Comparison of ENCODE assay signal across 10 cellular contexts in the genomic region with DNA sequence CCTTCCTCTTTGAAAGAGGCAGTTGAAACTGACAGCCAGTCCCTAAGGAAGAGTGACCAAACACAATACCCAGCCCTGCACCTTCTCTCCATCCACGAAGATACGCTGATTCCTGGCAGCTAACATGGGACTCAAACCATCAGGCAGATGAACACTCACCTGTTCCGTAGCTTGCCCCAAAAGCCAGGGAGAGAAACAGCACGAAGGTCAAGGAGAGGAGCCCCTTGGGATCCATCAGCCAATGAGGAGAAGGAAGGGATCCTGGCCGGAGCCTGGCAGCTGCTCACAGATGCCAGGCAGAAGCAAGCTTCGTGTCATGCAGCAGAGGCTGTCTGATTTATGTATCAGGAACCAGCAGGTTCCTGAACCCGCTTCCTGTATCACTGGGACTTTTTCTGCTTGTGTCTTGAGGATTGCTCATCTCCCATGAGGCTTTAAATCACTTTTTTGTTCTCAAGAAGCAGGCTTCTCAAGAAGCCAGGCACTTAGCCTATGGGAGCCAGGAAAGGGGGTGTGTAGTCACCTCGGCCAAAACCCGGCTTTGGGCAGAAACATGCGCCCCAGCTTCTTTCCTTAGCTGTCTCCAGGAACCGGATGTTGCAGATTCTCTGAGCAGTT. TPM values are rescaled to one million over a fixed set of nuclear protein-coding genes. Genes with fewer than 3 reads are reported as not detected.
A peak's percentile ranks its signal among the peaks of the same experiment; 100 is the strongest.
DNase-seq lines count a peak whose midpoint lies in the region; ATAC-seq lines count a peak whose summit lies in the region.
"Had no signal": no experiment of that assay in that cellular context is flagged by ENCODE, and none has a peak within 500 bp of the region (broad histone marks: within the 10 kb centered on the region; RNA-seq: fewer than 3 reads in every experiment).

A gene with protein sequence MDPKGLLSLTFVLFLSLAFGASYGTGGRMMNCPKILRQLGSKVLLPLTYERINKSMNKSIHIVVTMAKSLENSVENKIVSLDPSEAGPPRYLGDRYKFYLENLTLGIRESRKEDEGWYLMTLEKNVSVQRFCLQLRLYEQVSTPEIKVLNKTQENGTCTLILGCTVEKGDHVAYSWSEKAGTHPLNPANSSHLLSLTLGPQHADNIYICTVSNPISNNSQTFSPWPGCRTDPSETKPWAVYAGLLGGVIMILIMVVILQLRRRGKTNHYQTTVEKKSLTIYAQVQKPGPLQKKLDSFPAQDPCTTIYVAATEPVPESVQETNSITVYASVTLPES (minus strand): TSS at position 334 of the 618 bp plus-strand sequence. CDS start 99 bp downstream, at position 235.

- H3K4me1 ChIP-seq in naive thymus-derived CD4-positive, alpha-beta T cell (ENCODE audit: control insufficient read depth in 2 of 2, insufficient read depth in 2 of 2, low read length in 2 of 2): peaks cover 26 to 52% of the 10 kb centered on the region in 2 donors

- CTCF ChIA-PET in activated CD4-positive, alpha-beta T cell treated with anti-CD3 and anti-CD28 coated beads, Interleukin-2, amount 10 ng/mL, durations not matched to agents 7 days and 5 days (lab: Charles Lee): interaction anchor here (0.6 to 3.2 kb wide), 12 partner anchors 10 to 341 kb away, joined by 3 to 16 read pairs (median 4); no protein-coding TSS in a partner anchor
- CTCF ChIA-PET in naive thymus-derived CD4-positive, alpha-beta T cell (lab: Charles Lee): interaction anchor here (0.6 to 3.5 kb wide), 11 partner anchors 14 to 172 kb away, joined by 3 to 43 read pairs (median 4); no protein-coding TSS in a partner anchor

- peak within 1 kb of the TSS; percentile 93 for H3K4me3 Mint-ChIP-seq in activated CD4-positive, alpha-beta T cell treated with anti-CD3 and anti-CD28 coated beads, Interleukin-2, amount 10 ng/mL, durations not matched to agents 7 days and 5 days
- peak within 1 kb of the TSS; percentile 91 to 100 (median 95) for H3K4me3 Mint-ChIP-seq in naive thymus-derived CD4-positive, alpha-beta T cell

- DNase-seq in NCI-H2107 treated with DMSO at 0.1 percent for 48 hours (lab: John Stamatoyannopoulos, UW; ENCODE audit: unreplicated experiment) (peak; percentile 28), NCI-H2107 (lab: John Stamatoyannopoulos, UW) (no peak), NCI-H82 treated with DMSO at 0.1 percent for 48 hours (lab: John Stamatoyannopoulos, UW; ENCODE audit: unreplicated experiment) (no peak), iPS-NIHi11 (ENCODE audit: low spot score) (no peak)
- peak; percentile 48 for DNase-seq in activated CD4-positive, alpha-beta T cell treated with anti-CD3 and anti-CD28 coated beads, Interleukin-2, amount 10 ng/mL, durations not matched to agents 7 days and 5 days
- DNase-seq in naive thymus-derived CD4-positive, alpha-beta T cell: peak in 8 of 9 donors; percentile 45 to 65 (median 52)

- H3K9me3 ChIP-seq in naive thymus-derived CD4-positive, alpha-beta T cell (ENCODE audit: control insufficient read depth in 2 of 3, low read length in 3 of 3): no peaks in the 10 kb centered on the region

- peaks cover 66% of the 10 kb centered on the region for H3K4me1 Mint-ChIP-seq in activated CD4-positive, alpha-beta T cell treated with anti-CD3 and anti-CD28 coated beads, Interleukin-2, amount 10 ng/mL, durations not matched to agents 7 days and 5 days
- peaks cover 46 to 92% (median 74%) of the 10 kb centered on the region in 7 donors for H3K4me1 Mint-ChIP-seq in naive thymus-derived CD4-positive, alpha-beta T cell

- peaks cover 52% of the 10 kb centered on the region for H3K36me3 Mint-ChIP-seq in activated CD4-positive, alpha-beta T cell treated with anti-CD3 and anti-CD28 coated beads, Interleukin-2, amount 10 ng/mL, durations not matched to agents 7 days and 5 days (ENCODE audit: low read depth)
- peaks cover 0 to 57% (median 5%) of the 10 kb centered on the region in 5 donors for H3K36me3 Mint-ChIP-seq in naive thymus-derived CD4-positive, alpha-beta T cell

- intact Hi-C loops in naive thymus-derived CD4-positive, alpha-beta T cell (cut with micrococcal nuclease): loop anchor here (1.0 to 2.0 kb wide), 7 partner anchors 8 to 60 kb away; no protein-coding TSS in a partner anchor

- peak within 1 kb of the TSS; percentile 86 for H3K4me3 ChIP-seq in naive thymus-derived CD4-positive, alpha-beta T cell (ENCODE audit: low read length)
- H3K4me3 ChIP-seq: lung had no signal

- no peaks in the 10 kb centered on the region for H3K36me3 ChIP-seq in naive thymus-derived CD4-positive, alpha-beta T cell (ENCODE audit: control insufficient read depth in 2 of 3, insufficient read depth in 3 of 3, low read length in 3 of 3)

- POLR2A ChIA-PET in activated CD4-positive, alpha-beta T cell treated with anti-CD3 and anti-CD28 coated beads, Interleukin-2, amount 10 ng/mL, durations not matched to agents 7 days and 5 days (lab: Charles Lee): interaction anchor here (0.7 to 1.2 kb wide), 3 partner anchors 17 to 80 kb away, joined by 3 to 7 read pairs (median 6); no protein-coding TSS in a partner anchor
- POLR2A ChIA-PET in naive thymus-derived CD4-positive, alpha-beta T cell (lab: Charles Lee): interaction anchor here (0.6 to 8.1 kb wide), 12 partner anchors 9 to 216 kb away, joined by 3 to 94 read pairs (median 8); a partner anchor contains a TSS

- H3K27ac ChIP-seq in naive thymus-derived CD4-positive, alpha-beta T cell (ENCODE audit: low read depth, low read length): peak within 1 kb of the TSS; percentile 89
- H3K27ac ChIP-seq: 22Rv1 had no signal

- no peaks in the 10 kb centered on the region for H3K27me3 Mint-ChIP-seq in activated CD4-positive, alpha-beta T cell treated with anti-CD3 and anti-CD28 coated beads, Interleukin-2, amount 10 ng/mL, durations not matched to agents 7 days and 5 days
- no peaks in the 10 kb centered on the region for H3K27me3 Mint-ChIP-seq in naive thymus-derived CD4-positive, alpha-beta T cell

- peak; percentile 46 for ATAC-seq in HG03060 (IDR thresholded peaks at IDR 0.05; ENCODE audit: low read depth, unreplicated experiment)
- ATAC-seq in naive thymus-derived CD4-positive, alpha-beta T cell: peak; percentile 83
- ATAC-seq in HG02840 (IDR thresholded peaks at IDR 0.05; ENCODE audit: low FRiP score, unreplicated experiment): no peak

- peaks cover 4% of the 10 kb centered on the region for H3K9me3 Mint-ChIP-seq in activated CD4-positive, alpha-beta T cell treated with anti-CD3 and anti-CD28 coated beads, Interleukin-2, amount 10 ng/mL, durations not matched to agents 7 days and 5 days
- no peaks in the 10 kb centered on the region for H3K9me3 Mint-ChIP-seq in naive thymus-derived CD4-positive, alpha-beta T cell

- H3K27me3 ChIP-seq in naive thymus-derived CD4-positive, alpha-beta T cell (ENCODE audit: control insufficient read depth in 2 of 2, insufficient read depth in 2 of 2, low read length in 2 of 2): no peaks in the 10 kb centered on the region

- peak within 1 kb of the TSS; percentile 93 for H3K27ac Mint-ChIP-seq in activated CD4-positive, alpha-beta T cell treated with anti-CD3 and anti-CD28 coated beads, Interleukin-2, amount 10 ng/mL, durations not matched to agents 7 days and 5 days
- H3K27ac Mint-ChIP-seq in naive thymus-derived CD4-positive, alpha-beta T cell: peak within 1 kb of the TSS; percentile 89 to 95 (median 94)

RNA-seq across cellular contexts. Expression of the gene that starts here (rescaled TPM):
- total RNA-seq in activated CD4-positive, alpha-beta T cell treated with anti-CD3 and anti-CD28 coated beads, Interleukin-2, amount 10 ng/mL, durations not matched to agents 7 days and 5 days: 10 to 100 TPM; 70.4 to 70.6 TPM
- total RNA-seq in naive thymus-derived CD4-positive, alpha-beta T cell: 10 to 100 TPM; 18.3 to 90.3 (median 31.9) TPM
- 10 to 100 TPM; 14.6 to 17.4 TPM for polyA plus RNA-seq in naive thymus-derived CD4-positive, alpha-beta T cell

Comparison
In these comparisons a context has a peak if more than half of its experiments do, and no peak if none do; other contexts are left out.
1. DNase-seq: peak in NCI-H2107 treated with DMSO at 0.1 percent for 48 hours (single experiment), activated CD4-positive, alpha-beta T cell treated with anti-CD3 and anti-CD28 coated beads, Interleukin-2, amount 10 ng/mL, durations not matched to agents 7 days and 5 days (single experiment) and naive thymus-derived CD4-positive, alpha-beta T cell (8 of 9); none in NCI-H2107 (single experiment), NCI-H82 treated with DMSO at 0.1 percent for 48 hours (single experiment) and iPS-NIHi11 (single experiment).